1 cellular context compared by ENCODE assay signal in genomic region chr2:237697586-237698337, GRCh38.
TF ChIP-seq lines count a peak whose summit lies in the region.

No MANE protein-coding gene starts in this region.

TF ChIP-seq in liver, 16 proteins besides CTCF, POLR2A, EP300 and RAD21 (continued from another document):
- TF ChIP-seq SP1 (IDR thresholded peaks at IDR 0.05), result no peak
- TF ChIP-seq NR2F2 (IDR thresholded peaks at IDR 0.05), result no peak
- no peak for TF ChIP-seq FOXA1 (IDR thresholded peaks at IDR 0.05)
- TF ChIP-seq YY1 (IDR thresholded peaks at IDR 0.05), result no peak
- TF ChIP-seq ATF3 (IDR thresholded peaks at IDR 0.05), result no peak
- TF ChIP-seq REST (IDR thresholded peaks at IDR 0.05), result no peak
